11 cellular contexts compared by ENCODE assay signal in genomic region chr5:172502410-172502809, GRCh38.
"Had no signal": no experiment of that assay in that cellular context is flagged by ENCODE, and none has a peak within 500 bp of the region (broad histone marks: within the 10 kb centered on the region; RNA-seq: fewer than 3 reads in every experiment).

No MANE protein-coding gene starts in this region.

- DNase-seq: activated CD8-positive, alpha-beta T cell treated with anti-CD3 and anti-CD28 coated beads for 36 hours; activated naive CD4-positive, alpha-beta T cell treated with anti-CD3 and anti-CD28 coated beads, Interleukin-2, amount 50 U/mL, for 16 hours; activated T-cell treated with anti-CD3 and anti-CD28 coated beads, Interleukin-2, amount 50 U/mL, for 4 hours; midbrain; stimulated activated naive B cell treated with anti-CD40 and anti-IgM and Interleukin-4, amounts not matched to agents 10 μg/mL and 1 μg/mL and 100 μg/mL, for 72 hours had no signal

- H3K79me2 ChIP-seq: hepatocyte had no signal

- H3K4me3 Mint-ChIP-seq: activated CD8-positive, alpha-beta T cell treated with anti-CD3 and anti-CD28 coated beads for 36 hours; activated T-cell treated with anti-CD3 and anti-CD28 coated beads, Interleukin-2, amount 50 U/mL, for 4 hours; stimulated activated naive B cell treated with anti-CD40 and anti-IgM and Interleukin-4, amounts not matched to agents 10 μg/mL and 1 μg/mL and 100 μg/mL, for 72 hours; T-helper 2 cell treated with Interferon-gamma antibody and Interleukin-4, amounts not matched to agents 5 μg/mL and 100 μg/mL, for 36 hours had no signal

- H3K36me3 Mint-ChIP-seq: stimulated activated naive B cell treated with anti-CD40 and anti-IgM and Interleukin-4, amounts not matched to agents 10 μg/mL and 1 μg/mL and 100 μg/mL, for 72 hours had no signal

- H3K4me2 ChIP-seq: hepatocyte had no signal

- H3K9me3 Mint-ChIP-seq: activated CD8-positive, alpha-beta T cell treated with anti-CD3 and anti-CD28 coated beads for 36 hours; activated T-cell treated with anti-CD3 and anti-CD28 coated beads, Interleukin-2, amount 50 U/mL, for 4 hours; stimulated activated naive B cell treated with anti-CD40 and anti-IgM and Interleukin-4, amounts not matched to agents 10 μg/mL and 1 μg/mL and 100 μg/mL, for 72 hours; T-helper 2 cell treated with Interferon-gamma antibody and Interleukin-4, amounts not matched to agents 5 μg/mL and 100 μg/mL, for 36 hours had no signal

- H2AFZ ChIP-seq: hepatocyte had no signal

- ATAC-seq: activated CD8-positive, alpha-beta T cell treated with anti-CD3 and anti-CD28 coated beads for 36 hours; activated T-cell treated with anti-CD3 and anti-CD28 coated beads, Interleukin-2, amount 50 U/mL, for 4 hours had no signal

- H3K36me3 ChIP-seq: tibial nerve had no signal

- H3K4me1 ChIP-seq: foreskin keratinocyte had no signal

- H3K27me3 ChIP-seq: hepatocyte, tibial nerve had no signal

- H3K9me3 ChIP-seq: tibial nerve had no signal

- H3K27ac ChIP-seq: epithelial cell of prostate, foreskin keratinocyte, hepatocyte, SK-N-MC had no signal

- H3K4me3 ChIP-seq: hepatocyte, SK-N-MC, tibial nerve had no signal

- H3K27ac Mint-ChIP-seq: activated CD8-positive, alpha-beta T cell treated with anti-CD3 and anti-CD28 coated beads for 36 hours; stimulated activated naive B cell treated with anti-CD40 and anti-IgM and Interleukin-4, amounts not matched to agents 10 μg/mL and 1 μg/mL and 100 μg/mL, for 72 hours; T-helper 2 cell treated with Interferon-gamma antibody and Interleukin-4, amounts not matched to agents 5 μg/mL and 100 μg/mL, for 36 hours had no signal
